ENCODE assay signal across 8 cellular contexts in genomic region chr7:149125189-149125863, GRCh38. TPM values are rescaled to one million over a fixed set of nuclear protein-coding genes. Genes with fewer than 3 reads are reported as not detected.
DNase-seq lines count a peak whose midpoint lies in the region; ATAC-seq, FAIRE-seq and TF ChIP-seq lines count a peak whose summit lies in the region.

No MANE protein-coding gene starts in this region.

- H4K91ac ChIP-seq in neuronal stem cell (ENCODE audit: low read depth, low read length, poor library complexity): no peak overlapping the region

- no peaks in the 10 kb centered on the region for H3K9me3 Mint-ChIP-seq in activated CD4-positive, alpha-beta T cell treated with anti-CD3 and anti-CD28 coated beads for 36 hours (ENCODE audit: low read depth)

- peaks cover 5% of the 10 kb centered on the region for H3K79me1 ChIP-seq in neuronal stem cell (ENCODE audit: low read depth, low read length)

- CTCF ChIA-PET in activated CD4-positive, alpha-beta T cell treated with anti-CD3 and anti-CD28 coated beads for 36 hours (lab: Charles Lee): interaction anchor here (0.5 to 5.2 kb wide), 10 partner anchors 17 to 455 kb away, joined by 3 to 31 read pairs (median 4); partner anchors contain the start of genes ZNF282 and ZNF398
- CTCF ChIA-PET in endothelial cell of umbilical vein (lab: Charles Lee): interaction anchor here (0.6 to 3.8 kb wide), 12 partner anchors 10 to 371 kb away, joined by 3 to 61 read pairs (median 4); partner anchors contain the start of genes ZNF282 and ZNF398

- no peak for DNase-seq in activated CD4-positive, alpha-beta T cell treated with anti-CD3 and anti-CD28 coated beads for 36 hours
- no peak for DNase-seq in activated CD4-positive, alpha-beta T cell treated with anti-CD3 and anti-CD28 coated beads for 48 hours
- peak; percentile 17 for DNase-seq in RCC 7860 (ENCODE audit: low spot score)
- DNase-seq in endothelial cell of umbilical vein (ENCODE audit: low read depth, low spot score): no peak
- DNase-seq in neuronal stem cell (ENCODE audit: low spot score): no peak
- DNase-seq in DMS153 (lab: John Stamatoyannopoulos, UW): no peak
- no peak for DNase-seq in NCI-H2081 (lab: John Stamatoyannopoulos, UW)

- no peak overlapping the region for H3K4ac ChIP-seq in neuronal stem cell (ENCODE audit: low read length)

- H4K8ac ChIP-seq in neuronal stem cell (ENCODE audit: low read depth, low read length): no peak overlapping the region

- intact Hi-C loops in activated CD4-positive, alpha-beta T cell treated with anti-CD3 and anti-CD28 coated beads for 36 hours (cut with DNase I, micrococcal nuclease): loop anchor here (5.0 kb wide), 3 partner anchors 137 to 1932 kb away; partner anchors contain the start of genes CDK5 (in 1 of the 2), CUL1 (in 1 of the 2), SLC4A2 (in 1 of the 2) and ZNF783 (in 1 of the 2)
- intact Hi-C loops in endothelial cell of umbilical vein (cut with micrococcal nuclease): loop anchor here (5.0 to 10.0 kb wide), 2 partner anchors 337 to 369 kb away; partner anchors contain the start of genes ZNF746 and ZNF777

- peaks cover 13% of the 10 kb centered on the region for H3K79me2 ChIP-seq in endothelial cell of umbilical vein (ENCODE audit: control insufficient read depth, insufficient read depth, low read length)

- BruUV-seq in endothelial cell of umbilical vein (replicated peaks; lab: Mats Ljungman, UMichigan): TSS peak; percentile 42

- H3K4me2 ChIP-seq in endothelial cell of umbilical vein (ENCODE audit: insufficient read depth, low read length) (peak overlapping the region; percentile 96), neuronal stem cell (ENCODE audit: insufficient read depth, low read length, poor library complexity, severe bottlenecking) (peak overlapping the region; percentile 75)

- peak overlapping the region; percentile 60 for H2AFZ ChIP-seq in endothelial cell of umbilical vein (ENCODE audit: low read depth, low read length)
- peak overlapping the region; percentile 97 for H2AFZ ChIP-seq in neuronal stem cell (ENCODE audit: low read length)

- no peak overlapping the region for H2BK120ac ChIP-seq in neuronal stem cell (ENCODE audit: low read depth, low read length)

- ATAC-seq in activated CD4-positive, alpha-beta T cell treated with anti-CD3 and anti-CD28 coated beads for 36 hours: no peak
- no peak for ATAC-seq in GM18505 (IDR thresholded peaks at IDR 0.05; ENCODE audit: unreplicated experiment)

- peaks cover 13% of the 10 kb centered on the region for H3K4me1 ChIP-seq in endothelial cell of umbilical vein (ENCODE audit: control insufficient read depth, extremely low read depth, insufficient read depth, low read length)
- H3K4me1 ChIP-seq in neuronal stem cell (ENCODE audit: control insufficient read depth in 2 of 2, insufficient read depth in 1 of 2, low read depth in 1 of 2, low read length in 2 of 2): peaks cover 3% of the 10 kb centered on the region in 2 donors

- peak overlapping the region; percentile 54 for H3K9ac ChIP-seq in endothelial cell of umbilical vein (replicated peaks; ENCODE audit: extremely low read depth, insufficient read depth, low read length)
- peak overlapping the region; percentile 100 for H3K9ac ChIP-seq in neuronal stem cell (ENCODE audit: low read depth, low read length, poor library complexity)

- FAIRE-seq in RCC 7860 (lab: Jason Lieb, UNC): no peak
- no peak for FAIRE-seq in endothelial cell of umbilical vein (lab: Jason Lieb, UNC)

- H3K36me3 ChIP-seq in endothelial cell of umbilical vein (ENCODE audit: control insufficient read depth in 2 of 2, extremely low read depth in 1 of 2, insufficient read depth in 2 of 2, low read length in 2 of 2) (no peaks in the 10 kb centered on the region), neuronal stem cell (replicated peaks in 1 of 2; ENCODE audit: control insufficient read depth in 2 of 2, insufficient read depth in 2 of 2, low read length in 2 of 2) (peaks cover 0 to 13% of the 10 kb centered on the region in 2 donors)

- H3K4me3 Mint-ChIP-seq in activated CD4-positive, alpha-beta T cell treated with anti-CD3 and anti-CD28 coated beads for 36 hours: peak overlapping the region; percentile 83

- no peaks in the 10 kb centered on the region for H3K9me1 ChIP-seq in endothelial cell of umbilical vein (replicated peaks; ENCODE audit: control insufficient read depth, extremely low read depth, insufficient read depth, low read length)

- no peaks in the 10 kb centered on the region for H3K27me3 Mint-ChIP-seq in activated CD4-positive, alpha-beta T cell treated with anti-CD3 and anti-CD28 coated beads for 36 hours

- POLR2A ChIA-PET in activated CD4-positive, alpha-beta T cell treated with anti-CD3 and anti-CD28 coated beads for 36 hours (lab: Charles Lee): interaction anchor here (0.5 to 1.3 kb wide), 3 partner anchors 22 to 165 kb away, joined by 3 to 7 read pairs (median 3); partner anchors contain the start of genes ZNF282 and ZNF398
- POLR2A ChIA-PET in endothelial cell of umbilical vein (lab: Charles Lee): interaction anchor here (0.8 to 0.9 kb wide), 2 partner anchors 22 to 59 kb away, joined by 3 read pairs; partner anchors contain the start of gene ZNF398

- H2BK15ac ChIP-seq in neuronal stem cell (ENCODE audit: low read length): no peak overlapping the region

- peak overlapping the region; percentile 98 for H2AK5ac ChIP-seq in neuronal stem cell (ENCODE audit: low read depth, low read length)

- H3K9me3 ChIP-seq in endothelial cell of umbilical vein (replicated peaks; ENCODE audit: control insufficient read depth, insufficient read depth, low read length) (no peaks in the 10 kb centered on the region), neuronal stem cell (replicated peaks in 1 of 2; ENCODE audit: control insufficient read depth in 2 of 2, insufficient read depth in 1 of 2, low read depth in 1 of 2, low read length in 2 of 2) (peaks cover 2 to 3% of the 10 kb centered on the region in 2 donors)

- H3K27me3 ChIP-seq in endothelial cell of umbilical vein (ENCODE audit: control insufficient read depth in 2 of 2, insufficient read depth in 2 of 2, low read length in 2 of 2) (no peaks in the 10 kb centered on the region), neuronal stem cell (ENCODE audit: control insufficient read depth in 3 of 3, insufficient read depth in 3 of 3, low read depth in 1 of 3, low read length in 3 of 3) (no peaks in the 10 kb centered on the region)

- H2BK5ac ChIP-seq in neuronal stem cell (ENCODE audit: low read length): peak overlapping the region; percentile 87

- TF ChIP-seq CTCF in endothelial cell of umbilical vein (IDR thresholded peaks at IDR 0.05; ENCODE audit: extremely low read depth in 1 of 2, insufficient read depth in 1 of 2, low read depth in 1 of 2, low read length in 2 of 2): no peak

- no peak overlapping the region for H2BK12ac ChIP-seq in neuronal stem cell (ENCODE audit: low read length)

- WGBS in neuronal stem cell (ENCODE audit: extremely low coverage in 2 of 2, insufficient read length in 2 of 2, insufficient replicate concordance in 1 of 2), 2 donors: no CpG with 5 or more reads among the region's 21 CpGs

- H3K14ac ChIP-seq in neuronal stem cell (ENCODE audit: low read length): peak overlapping the region; percentile 89

- peaks cover 21% of the 10 kb centered on the region for H3K4me1 Mint-ChIP-seq in activated CD4-positive, alpha-beta T cell treated with anti-CD3 and anti-CD28 coated beads for 36 hours

- TF ChIP-seq POLR2A in endothelial cell of umbilical vein (IDR thresholded peaks at IDR 0.05; ENCODE audit: low read depth, low read length): no peak
- no peak for TF ChIP-seq POLR2A in GM18505 (IDR thresholded peaks at IDR 0.05; ENCODE audit: borderline replicate concordance, extremely low read depth, insufficient read depth, insufficient read length)

- peak overlapping the region; percentile 99 for H3K27ac Mint-ChIP-seq in activated CD4-positive, alpha-beta T cell treated with anti-CD3 and anti-CD28 coated beads for 36 hours

- peaks cover 33% of the 10 kb centered on the region for H3K36me3 Mint-ChIP-seq in activated CD4-positive, alpha-beta T cell treated with anti-CD3 and anti-CD28 coated beads for 36 hours (ENCODE audit: low read depth)

- H3K27ac ChIP-seq in endothelial cell of umbilical vein (ENCODE audit: insufficient read depth, low read depth, low read length): peak overlapping the region; percentile 39
- peak overlapping the region; percentile 75 for H3K27ac ChIP-seq in neuronal stem cell (replicated peaks; ENCODE audit: low read length)

- dilution Hi-C loops in endothelial cell of umbilical vein (cut with MboI; ENCODE audit: extremely low pct_ligation_motif_present, low sequenced_read_pairs): no loop called here

- H4K20me1 ChIP-seq in endothelial cell of umbilical vein (replicated peaks; ENCODE audit: control insufficient read depth, extremely low read depth, insufficient read depth, low read length): no peaks in the 10 kb centered on the region

- H3K23ac ChIP-seq in neuronal stem cell (ENCODE audit: low read depth, low read length, poor library complexity): peak overlapping the region; percentile 99

- H3K4me3 ChIP-seq in endothelial cell of umbilical vein (replicated peaks in 1 of 3; ENCODE audit: insufficient read depth in 1 of 3, low read depth in 1 of 3, low read length in 3 of 3): peak overlapping the region; percentile 56 to 96 (median 86)
- H3K4me3 ChIP-seq in neuronal stem cell (ENCODE audit: low read length in 2 of 2): peak overlapping the region; percentile 82 to 96

- H3K18ac ChIP-seq in neuronal stem cell (ENCODE audit: low read length): peak overlapping the region; percentile 99

RNA-seq across cellular contexts. Expression of gene ZNF425, which starts 0.8 kb away (rescaled TPM):
- under 1 TPM; 0.43 to 0.95 TPM for total RNA-seq in activated CD4-positive, alpha-beta T cell treated with anti-CD3 and anti-CD28 coated beads for 36 hours
- total RNA-seq in endothelial cell of umbilical vein: 0.93 and 2.0 TPM in 2 replicates
- 0.45 and 0.68 TPM in 2 replicates for polyA plus RNA-seq in endothelial cell of umbilical vein
- polyA plus RNA-seq in endothelial cell of umbilical vein (2011; cell fraction: cytosol; rRNA removed): 0.53 and 0.75 TPM in 2 replicates
- 0.43 and 0.62 TPM in 2 replicates for polyA plus RNA-seq in endothelial cell of umbilical vein (2011; cell fraction: nucleus; rRNA removed)
- 1.1 TPM in 2 replicates for polyA plus RNA-seq in endothelial cell of umbilical vein (2012)
- polyA minus RNA-seq in endothelial cell of umbilical vein: 0.61 and 1.9 TPM in 2 replicates
- 1.1 TPM for polyA minus RNA-seq in endothelial cell of umbilical vein (2011; cell fraction: cytosol; rRNA and poly(A)+ RNA removed)
- polyA minus RNA-seq in endothelial cell of umbilical vein (2011; cell fraction: nucleus; rRNA and poly(A)+ RNA removed): 0.24 and 0.43 TPM in 2 replicates
- polyA plus RNA-seq in neuronal stem cell (2013, experiment 1 of 2): 3.2 TPM
- 2.7 TPM for polyA plus RNA-seq in neuronal stem cell (2013, experiment 2 of 2)

RNA-seq across cellular contexts. Expression of gene ZNF398, which starts 21.9 kb away (rescaled TPM):
- 10 to 100 TPM in 1 of 2 experiments, 1 to 10 TPM in 1; 9.6 to 10.5 TPM for total RNA-seq in activated CD4-positive, alpha-beta T cell treated with anti-CD3 and anti-CD28 coated beads for 36 hours
- total RNA-seq in endothelial cell of umbilical vein: 8.6 and 10.6 TPM in 2 replicates
- 7.5 and 11.1 TPM in 2 replicates for polyA plus RNA-seq in endothelial cell of umbilical vein
- polyA plus RNA-seq in endothelial cell of umbilical vein (2011; cell fraction: cytosol; rRNA removed): 3.7 and 4.5 TPM in 2 replicates
- polyA plus RNA-seq in endothelial cell of umbilical vein (2011; cell fraction: nucleus; rRNA removed): 6.3 and 6.4 TPM in 2 replicates
- 4.2 and 5.1 TPM in 2 replicates for polyA plus RNA-seq in endothelial cell of umbilical vein (2012)
- 17.9 and 21.4 TPM in 2 replicates for polyA minus RNA-seq in endothelial cell of umbilical vein
- polyA minus RNA-seq in endothelial cell of umbilical vein (2011; cell fraction: cytosol; rRNA and poly(A)+ RNA removed): 12.3 TPM
- polyA minus RNA-seq in endothelial cell of umbilical vein (2011; cell fraction: nucleus; rRNA and poly(A)+ RNA removed): 11.1 and 12.1 TPM in 2 replicates
- 6.5 TPM for polyA plus RNA-seq in neuronal stem cell (2013, experiment 1 of 2)
- 6.4 TPM for polyA plus RNA-seq in neuronal stem cell (2013, experiment 2 of 2)

RNA-seq across cellular contexts. Expression of gene ZNF786, which starts 34.8 kb away (rescaled TPM):
- 1 to 10 TPM; 4.4 to 4.8 TPM for total RNA-seq in activated CD4-positive, alpha-beta T cell treated with anti-CD3 and anti-CD28 coated beads for 36 hours
- total RNA-seq in endothelial cell of umbilical vein: 5.4 and 5.9 TPM in 2 replicates
- polyA plus RNA-seq in endothelial cell of umbilical vein: 2.8 and 3.3 TPM in 2 replicates
- polyA plus RNA-seq in endothelial cell of umbilical vein (2011; cell fraction: cytosol; rRNA removed): 3.1 and 3.6 TPM in 2 replicates
- polyA plus RNA-seq in endothelial cell of umbilical vein (2011; cell fraction: nucleus; rRNA removed): 4.7 and 5.1 TPM in 2 replicates
- 3.1 and 3.7 TPM in 2 replicates for polyA plus RNA-seq in endothelial cell of umbilical vein (2012)
- 4.7 and 6.2 TPM in 2 replicates for polyA minus RNA-seq in endothelial cell of umbilical vein
- 4.8 TPM for polyA minus RNA-seq in endothelial cell of umbilical vein (2011; cell fraction: cytosol; rRNA and poly(A)+ RNA removed)
- 3.4 and 3.8 TPM in 2 replicates for polyA minus RNA-seq in endothelial cell of umbilical vein (2011; cell fraction: nucleus; rRNA and poly(A)+ RNA removed)
- 6.2 TPM for polyA plus RNA-seq in neuronal stem cell (2013, experiment 1 of 2)
- polyA plus RNA-seq in neuronal stem cell (2013, experiment 2 of 2): 6.4 TPM
